Comparison of ENCODE assay signal across 8 cellular contexts in the genomic region with DNA sequence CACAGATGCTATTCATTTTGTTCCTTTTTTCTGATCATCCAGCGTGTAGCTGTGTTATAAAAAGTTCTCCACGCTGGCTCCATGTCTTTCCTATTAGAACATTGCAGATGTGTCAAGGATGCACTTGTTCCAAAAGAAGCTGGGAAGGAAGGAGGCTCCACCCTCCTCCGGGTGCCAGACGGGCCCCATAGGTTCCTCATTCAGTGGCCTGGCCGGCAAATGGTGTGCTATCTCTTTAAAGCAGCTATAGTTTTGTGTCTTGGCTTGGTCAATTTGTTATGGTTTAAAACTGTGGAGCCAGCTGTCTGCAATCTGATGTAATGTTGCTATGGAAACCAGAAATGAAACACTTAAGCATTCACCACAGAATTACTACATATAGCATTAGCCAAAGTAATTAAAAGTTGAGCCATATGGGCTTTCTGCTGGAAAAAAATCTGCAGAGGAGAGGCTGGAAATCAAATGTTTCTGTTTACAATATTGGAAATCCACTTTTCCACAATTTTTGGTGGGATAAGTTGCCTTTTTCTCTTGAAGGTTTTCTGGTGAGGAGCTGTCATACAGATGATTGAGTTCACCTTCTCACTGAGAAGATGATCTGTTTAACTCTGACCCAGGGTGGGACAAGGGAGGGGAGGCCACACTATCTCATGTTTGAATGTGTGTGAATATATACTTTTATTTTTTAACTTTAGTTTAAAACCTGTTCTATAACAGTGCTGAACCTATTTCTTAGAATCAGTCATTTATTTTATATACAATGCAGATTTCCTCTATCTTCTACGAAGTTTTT.
A peak's percentile ranks its signal among the peaks of the same experiment; 100 is the strongest.
DNase-seq lines count a peak whose midpoint lies in the region; ATAC-seq and TF ChIP-seq lines count a peak whose summit lies in the region.

No MANE protein-coding gene starts in this region.

- H3K27me3 ChIP-seq in duodenal mucosa (ENCODE audit: control insufficient read depth in 1 of 2, insufficient read depth in 2 of 2, low read length in 2 of 2), result no peaks in the 10 kb centered on the region
- no peaks in the 10 kb centered on the region for H3K27me3 ChIP-seq in mucosa of stomach (ENCODE audit: control insufficient read depth, insufficient read depth, low read length)

- DNase-seq in NOMO-1 treated with DMSO at 0.1 percent for 48 hours (lab: John Stamatoyannopoulos, UW; ENCODE audit: unreplicated experiment) (peak; percentile 98), WTC11 (ENCODE audit: low spot score) (no peak)
- no peak for DNase-seq in stimulated activated CD4-positive, alpha-beta T cell treated with anti-CD3 and anti-CD28 coated beads, Interleukin-4, amount 100 ng/mL, for 4 hours
- no peak for DNase-seq in activated T-cell treated with anti-CD3 and anti-CD28 coated beads, Interleukin-2, amount 50 U/mL, for 48 hours

- no peak overlapping the region for H3K27ac ChIP-seq in duodenal mucosa (ENCODE audit: low read depth, low read length)

- no peaks in the 10 kb centered on the region for H3K36me3 Mint-ChIP-seq in WTC11

- no peak overlapping the region for H3K4me3 Mint-ChIP-seq in WTC11

- H3K4me1 Mint-ChIP-seq in WTC11, result peaks cover 45% of the 10 kb centered on the region

- TF ChIP-seq CTCF in WTC11 (IDR thresholded peaks at IDR 0.05), result no peak

- H3K9me3 ChIP-seq in duodenal mucosa (ENCODE audit: control insufficient read depth in 1 of 2, low read length in 2 of 2) (no peaks in the 10 kb centered on the region), mucosa of stomach (ENCODE audit: control insufficient read depth, low read length) (no peaks in the 10 kb centered on the region)

- peaks cover 0 to 3% of the 10 kb centered on the region in 2 donors for H3K4me1 ChIP-seq in duodenal mucosa (ENCODE audit: control insufficient read depth in 1 of 2, insufficient read depth in 2 of 2, low read length in 2 of 2)
- no peaks in the 10 kb centered on the region for H3K4me1 ChIP-seq in mucosa of stomach (ENCODE audit: control insufficient read depth, insufficient read depth, low read length)

- no peak overlapping the region for H3K27ac Mint-ChIP-seq in WTC11

- POLR2A ChIA-PET in WTC11 (lab: Charles Lee), result interaction anchor here (0.5 kb wide), 1 partner anchor 280 kb away, joined by 5 read pairs; no protein-coding TSS in a partner anchor

- peak overlapping the region; percentile 53 to 56 for H3K4me3 ChIP-seq in duodenal mucosa (ENCODE audit: low read depth in 1 of 2, low read length in 2 of 2)
- peak overlapping the region; percentile 6 for H3K4me3 ChIP-seq in mucosa of stomach (ENCODE audit: low read length)

- CTCF ChIA-PET in WTC11 (lab: Charles Lee), result interaction anchor here (1.6 kb wide), 1 partner anchor 46 kb away, joined by 3 read pairs; no protein-coding TSS in a partner anchor

- no peaks in the 10 kb centered on the region for H3K36me3 ChIP-seq in duodenal mucosa (ENCODE audit: control insufficient read depth in 1 of 2, insufficient read depth in 2 of 2, low read length in 2 of 2)
- no peaks in the 10 kb centered on the region for H3K36me3 ChIP-seq in mucosa of stomach (ENCODE audit: control insufficient read depth, insufficient read depth, low read length)

- H3K9ac ChIP-seq in duodenal mucosa (ENCODE audit: low read depth in 1 of 2, low read length in 2 of 2) (peak overlapping the region in 1 of 2 donors; percentile 49), mucosa of stomach (ENCODE audit: low read length) (peak overlapping the region; percentile 57)

- ATAC-seq in GM18861 (IDR thresholded peaks at IDR 0.05; ENCODE audit: unreplicated experiment), result peak; percentile 84
- peak; percentile 70 for ATAC-seq in HG03025 (IDR thresholded peaks at IDR 0.05; ENCODE audit: low FRiP score, unreplicated experiment)
- ATAC-seq in WTC11, result no peak

- H3K9me3 Mint-ChIP-seq in WTC11, result no peaks in the 10 kb centered on the region

- H3K27me3 Mint-ChIP-seq in WTC11 (ENCODE audit: low read depth), result no peaks in the 10 kb centered on the region; the same call in 1 of the 2 replicates

TF ChIP-seq in WTC11, 78 proteins besides CTCF, POLR2A, EP300 and RAD21:
- TF ChIP-seq JAZF1 (CRISPR knock-in tag; IDR thresholded peaks at IDR 0.05) (no peak), NR2C2 (CRISPR knock-in tag; IDR thresholded peaks at IDR 0.05) (no peak), IRF2 (CRISPR knock-in tag; IDR thresholded peaks at IDR 0.05; ENCODE audit: borderline replicate concordance, low read depth) (no peak)
TF ChIP-seq in WTC11: peak in this region for 0.
